ENCODE assay signal across 1 cellular context in the genomic region with DNA sequence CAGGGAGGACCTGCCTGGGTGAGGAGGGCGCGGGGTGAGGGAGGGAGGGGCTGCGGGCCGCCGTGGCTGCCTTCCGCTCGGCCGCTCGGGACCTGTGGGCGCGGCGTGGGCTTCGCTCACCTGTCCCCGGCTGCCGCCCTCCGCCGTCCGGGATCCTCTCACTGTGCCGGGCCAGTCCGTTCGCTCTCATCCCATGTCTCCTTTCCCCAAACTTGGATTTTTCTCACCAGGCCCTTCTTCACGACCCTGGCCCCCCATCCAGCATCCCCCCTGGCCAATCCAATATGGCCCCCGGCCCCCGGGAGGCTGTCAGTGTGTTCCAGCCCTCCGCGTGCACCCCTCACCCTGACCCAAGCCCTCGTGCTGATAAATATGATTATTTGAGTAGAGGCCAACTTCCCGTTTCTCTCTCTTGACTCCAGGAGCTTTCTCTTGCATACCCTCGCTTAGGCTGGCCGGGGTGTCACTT.
TF ChIP-seq lines count a peak whose summit lies in the region.

No MANE protein-coding gene starts in this region.

TF ChIP-seq in IMR-90, 13 proteins besides CTCF, POLR2A, EP300 and RAD21:
- TF ChIP-seq FOS (IDR thresholded peaks at IDR 0.05; ENCODE audit: low read depth, low read length) (no peak), RCOR1 (IDR thresholded peaks at IDR 0.05; ENCODE audit: insufficient replicate concordance, low read length) (no peak)
- TF ChIP-seq, protein P1, sequence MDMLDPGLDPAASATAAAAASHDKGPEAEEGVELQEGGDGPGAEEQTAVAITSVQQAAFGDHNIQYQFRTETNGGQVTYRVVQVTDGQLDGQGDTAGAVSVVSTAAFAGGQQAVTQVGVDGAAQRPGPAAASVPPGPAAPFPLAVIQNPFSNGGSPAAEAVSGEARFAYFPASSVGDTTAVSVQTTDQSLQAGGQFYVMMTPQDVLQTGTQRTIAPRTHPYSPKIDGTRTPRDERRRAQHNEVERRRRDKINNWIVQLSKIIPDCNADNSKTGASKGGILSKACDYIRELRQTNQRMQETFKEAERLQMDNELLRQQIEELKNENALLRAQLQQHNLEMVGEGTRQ (IDR thresholded peaks at IDR 0.05; ENCODE audit: low read depth, low read length): no peak
- TF ChIP-seq, protein P2, sequence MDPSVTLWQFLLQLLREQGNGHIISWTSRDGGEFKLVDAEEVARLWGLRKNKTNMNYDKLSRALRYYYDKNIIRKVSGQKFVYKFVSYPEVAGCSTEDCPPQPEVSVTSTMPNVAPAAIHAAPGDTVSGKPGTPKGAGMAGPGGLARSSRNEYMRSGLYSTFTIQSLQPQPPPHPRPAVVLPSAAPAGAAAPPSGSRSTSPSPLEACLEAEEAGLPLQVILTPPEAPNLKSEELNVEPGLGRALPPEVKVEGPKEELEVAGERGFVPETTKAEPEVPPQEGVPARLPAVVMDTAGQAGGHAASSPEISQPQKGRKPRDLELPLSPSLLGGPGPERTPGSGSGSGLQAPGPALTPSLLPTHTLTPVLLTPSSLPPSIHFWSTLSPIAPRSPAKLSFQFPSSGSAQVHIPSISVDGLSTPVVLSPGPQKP (IDR thresholded peaks at IDR 0.05; ENCODE audit: borderline replicate concordance, low read depth, low read length): no peak
